1 cellular context compared by ENCODE assay signal in the genomic region with DNA sequence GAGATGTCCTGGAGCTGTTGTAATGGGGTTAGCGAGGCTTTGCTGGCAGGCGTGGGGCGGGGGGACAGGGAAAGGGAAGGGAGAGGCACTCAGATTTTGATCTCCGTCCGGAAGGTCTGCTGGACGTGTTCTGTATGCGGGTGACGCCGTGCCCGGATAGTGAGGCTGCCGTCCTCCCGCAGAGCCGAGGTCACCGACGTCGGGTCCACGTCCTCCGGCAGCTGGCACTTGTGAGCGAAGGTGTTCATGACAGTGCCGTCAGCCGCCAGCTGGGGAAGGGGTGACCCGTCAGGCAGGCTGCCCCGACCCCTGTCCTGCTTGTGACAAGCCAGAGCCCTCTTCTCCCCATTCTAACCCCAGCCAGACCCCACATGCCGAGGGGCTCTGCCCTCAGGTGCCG.
TF ChIP-seq lines count a peak whose summit lies in the region.

No MANE protein-coding gene starts in this region.

TF ChIP-seq in GM23338, 12 proteins besides CTCF, POLR2A, EP300 and RAD21:
- TF ChIP-seq JUNB (IDR thresholded peaks at IDR 0.05; ENCODE audit: unreplicated experiment) (no peak), POLR2AphosphoS5 (IDR thresholded peaks at IDR 0.05; ENCODE audit: low read depth) (no peak), ZNF331 (CRISPR knock-in tag; IDR thresholded peaks at IDR 0.05; ENCODE audit: low read depth) (no peak), NANOG (IDR thresholded peaks at IDR 0.05; ENCODE audit: borderline replicate concordance) (no peak), ETS1 (IDR thresholded peaks at IDR 0.05) (no peak), EZH2 (IDR thresholded peaks at IDR 0.05; ENCODE audit: low read depth, unreplicated experiment) (no peak), STAT1 (IDR thresholded peaks at IDR 0.05; ENCODE audit: unreplicated experiment) (no peak)
